9 cellular contexts compared by ENCODE assay signal in the genomic region with DNA sequence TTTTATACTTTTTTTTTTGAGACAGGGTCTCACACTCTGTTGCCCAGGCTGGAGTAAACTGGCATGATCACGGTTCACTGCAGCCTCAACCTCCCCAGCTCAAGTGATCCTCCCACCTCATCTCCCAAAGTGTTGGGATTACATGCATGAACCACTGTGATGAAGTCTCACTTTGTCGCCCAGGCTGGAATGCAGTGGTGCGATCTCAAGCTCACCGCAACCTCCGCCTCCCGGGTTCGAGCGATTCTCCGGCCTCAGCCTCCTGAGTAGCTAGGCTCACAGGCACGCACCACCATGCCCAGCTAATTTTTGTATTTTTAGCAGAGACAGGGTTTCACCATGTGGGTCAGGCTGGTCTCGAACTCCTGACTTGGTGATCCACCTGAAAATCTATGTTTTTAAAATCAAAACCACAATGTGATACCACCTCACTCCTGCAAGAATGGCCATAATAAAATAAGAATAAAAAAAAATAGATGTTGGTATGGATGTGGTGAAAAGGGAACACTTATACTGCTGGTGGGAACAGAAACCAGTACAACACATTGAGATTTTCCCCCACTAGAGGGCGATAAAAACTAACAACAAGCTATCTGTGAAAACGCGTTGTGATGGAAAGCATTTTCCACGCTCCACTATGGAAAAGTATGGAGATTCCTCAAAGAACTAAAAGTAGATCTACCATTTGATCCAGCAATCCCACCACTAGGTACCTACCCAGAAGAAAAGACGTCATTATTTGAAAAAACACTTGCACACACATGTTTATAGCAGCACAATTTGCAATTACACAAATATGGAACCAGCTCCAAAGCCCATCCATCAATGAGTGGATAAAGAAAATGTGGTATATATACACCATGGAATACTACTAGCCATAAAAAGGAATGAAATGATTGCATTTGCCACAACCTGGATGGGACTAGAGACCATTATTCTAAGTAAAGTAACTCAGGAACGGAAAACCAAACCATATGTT. TPM values are rescaled to one million over a fixed set of nuclear protein-coding genes. Genes with fewer than 3 reads are reported as not detected.
DNase-seq lines count a peak whose midpoint lies in the region; ATAC-seq, FAIRE-seq and TF ChIP-seq lines count a peak whose summit lies in the region.
"Had no signal": no experiment of that assay in that cellular context is flagged by ENCODE, and none has a peak within 500 bp of the region (broad histone marks: within the 10 kb centered on the region; RNA-seq: fewer than 3 reads in every experiment).

No MANE protein-coding gene starts in this region.

- no TSS peak for BruUV-seq in IMR-90 (replicated peaks; lab: Mats Ljungman, UMichigan)

- in situ Hi-C loops in IMR-90 (cut with MboI; ENCODE audit: low sequenced_read_pairs) = no loop called here

- ATAC-seq in IMR-90 (ENCODE audit: low read depth) (peak; percentile 55), HG02571 (IDR thresholded peaks at IDR 0.05; ENCODE audit: unreplicated experiment) (no peak), HG02884 (IDR thresholded peaks at IDR 0.05; ENCODE audit: unreplicated experiment) (no peak), HG03108 (IDR thresholded peaks at IDR 0.05; ENCODE audit: unreplicated experiment) (no peak)

- no peak overlapping the region for H2BK5ac ChIP-seq in IMR-90 (ENCODE audit: low read depth, low read length, poor library complexity, severe bottlenecking)

- H3F3A ChIP-seq in SK-N-SH (replicated peaks; ENCODE audit: insufficient read depth) = no peaks in the 10 kb centered on the region

- H3K9me2 ChIP-seq in SK-N-SH = no peaks in the 10 kb centered on the region

- H3K18ac ChIP-seq in IMR-90 (ENCODE audit: low read depth, low read length) = no peak overlapping the region

- POLR2A ChIA-PET in IMR-90 (lab: Charles Lee; ENCODE audit: unreplicated experiment) = no interaction called here
- POLR2A ChIA-PET in SK-N-SH (lab: Yijun Ruan, JAX) = no interaction called here

- no peak for TF ChIP-seq EP300 in SK-N-SH (IDR thresholded peaks at IDR 0.05; ENCODE audit: borderline replicate concordance in 1 of 2, low read depth in 1 of 2, low read length in 1 of 2)

- H3K27me3 ChIP-seq in IMR-90 (ENCODE audit: control insufficient read depth, insufficient read depth, low read length) (no peaks in the 10 kb centered on the region), SK-N-SH (ENCODE audit: insufficient read depth) (no peaks in the 10 kb centered on the region)

- H4K20me1 ChIP-seq in IMR-90 (ENCODE audit: insufficient read depth, low read length) = peaks cover 3% of the 10 kb centered on the region; the same call in 1 of the 2 replicates
- H4K20me1 ChIP-seq in SK-N-SH (ENCODE audit: insufficient read depth) = no peaks in the 10 kb centered on the region

- no peak overlapping the region for H2BK15ac ChIP-seq in IMR-90 (ENCODE audit: low read depth, low read length)

- H3K14ac ChIP-seq in IMR-90 (replicated peaks; ENCODE audit: low read depth, low read length) = no peak overlapping the region

- no peak overlapping the region for H2BK120ac ChIP-seq in IMR-90 (ENCODE audit: low read depth, low read length)

- CTCF ChIA-PET in IMR-90 (lab: Yijun Ruan, JAX) = interaction anchor here (0.6 to 1.3 kb wide), 8 partner anchors 9 to 157 kb away, joined by 3 to 7 read pairs (median 4); a partner anchor contains a TSS
- CTCF ChIA-PET in SK-N-SH (lab: Yijun Ruan, JAX) = interaction anchor here (0.6 to 4.0 kb wide), 40 partner anchors 8 to 1239 kb away, joined by 3 to 44 read pairs (median 4); a partner anchor contains a TSS

- H3K4ac ChIP-seq in IMR-90 (ENCODE audit: low read depth, low read length) = no peak overlapping the region

- TF ChIP-seq CTCF in IMR-90 (conservative IDR thresholded peaks at IDR 0.05; ENCODE audit: low read depth, low read length) (peak; percentile 54), SK-N-SH (IDR thresholded peaks at IDR 0.05) (peak; percentile 83)

- TF ChIP-seq POLR2A in IMR-90 (IDR thresholded peaks at IDR 0.05; ENCODE audit: low read depth, low read length) = no peak

- no peak overlapping the region for H3K9ac ChIP-seq in IMR-90 (ENCODE audit: low read depth, low read length)
- H3K9ac ChIP-seq in SK-N-SH = no peak overlapping the region

- no peak overlapping the region for H3K4me3 ChIP-seq in IMR-90 (ENCODE audit: insufficient read depth, low read depth, low read length)
- no peak overlapping the region for H3K4me3 ChIP-seq in SK-N-SH (ENCODE audit: low read depth in 2 of 2, low read length in 1 of 2)

- H2BK20ac ChIP-seq in IMR-90 (ENCODE audit: low read depth, low read length) = no peak overlapping the region

- peaks cover 0 to 3% of the 10 kb centered on the region in 2 experiments; a peak in 1 of 4 replicates for H3K79me1 ChIP-seq in IMR-90 (ENCODE audit: low read depth in 1 of 2, low read length in 2 of 2)

- FAIRE-seq in frontal cortex (lab: Jason Lieb, UNC) = peak; percentile 82

- H2AK5ac ChIP-seq in IMR-90 (ENCODE audit: low read depth, low read length) = no peak overlapping the region

- H3K56ac ChIP-seq in IMR-90 (ENCODE audit: extremely low read depth, insufficient read depth, low read length) = no peak overlapping the region

- H3K4me2 ChIP-seq in IMR-90 (ENCODE audit: low read depth, low read length) (no peak overlapping the region), SK-N-SH (no peak overlapping the region)

- H2AFZ ChIP-seq in IMR-90 (replicated peaks; ENCODE audit: low read length, poor library complexity) (no peak overlapping the region), SK-N-SH (ENCODE audit: low read depth) (no peak overlapping the region)

- no peak overlapping the region for H3K27ac ChIP-seq in IMR-90 (ENCODE audit: insufficient read depth, low read length)
- H3K27ac ChIP-seq in SK-N-SH (ENCODE audit: low read depth in 2 of 2, low read length in 1 of 2) = no peak overlapping the region

- H3K9me3 ChIP-seq in IMR-90 (ENCODE audit: control insufficient read depth, insufficient read depth, low read length) = no peaks in the 10 kb centered on the region
- no peaks in the 10 kb centered on the region for H3K9me3 ChIP-seq in SK-N-SH

- H3K4me1 ChIP-seq in IMR-90 (ENCODE audit: control insufficient read depth, insufficient read depth, low read length) = no peaks in the 10 kb centered on the region
- H3K4me1 ChIP-seq in SK-N-SH (ENCODE audit: control insufficient read depth in 1 of 2, insufficient read depth in 2 of 2, low read depth in 1 of 2, low read length in 1 of 2) = no peaks in the 10 kb centered on the region; a peak in 1 of 4 replicates

- H3K23ac ChIP-seq in IMR-90 (ENCODE audit: low read depth, low read length) = no peak overlapping the region

- no peaks in the 10 kb centered on the region for H3K9me1 ChIP-seq in IMR-90 (ENCODE audit: insufficient read depth, low read length)

- H4K8ac ChIP-seq in IMR-90 (ENCODE audit: low read depth in 2 of 2, low read length in 2 of 2) = no peak overlapping the region

- DNase-seq in EL (peak; percentile 53), IMR-90 (peak; percentile 64), SK-N-SH (peak; percentile 61), frontal cortex (ENCODE audit: low spot score in 2 of 2) (peak in 1 of 2 donors; percentile 53), retina (peak; percentile 46)

- intact Hi-C loops in IMR-90 (cut with micrococcal nuclease) = no loop called here

- 90% methylated on average over 9 of the region's 17 CpGs; no CpG with 5 or more reads in 1 of the 2 experiments for WGBS in IMR-90 (ENCODE audit: extremely low coverage in 2 of 2, insufficient read length in 1 of 2), 2 experiments
- WGBS in SK-N-SH (ENCODE audit: low lambda C conversion rate) = 63% methylated on average over 17 of the region's 17 CpGs

- TF ChIP-seq RAD21 in IMR-90 (IDR thresholded peaks at IDR 0.05; ENCODE audit: low read length) (peak; percentile 27; the same call in 1 of the 2 replicates), SK-N-SH (IDR thresholded peaks at IDR 0.05; ENCODE audit: low read length) (peak; percentile 62)

- no peak overlapping the region for H2AK9ac ChIP-seq in IMR-90 (replicated peaks; ENCODE audit: low read depth, low read length, poor library complexity)

- no peaks in the 10 kb centered on the region for H3K79me2 ChIP-seq in SK-N-SH (ENCODE audit: insufficient read depth)

- H4K91ac ChIP-seq in IMR-90 (ENCODE audit: insufficient read depth, low read depth, low read length) = no peak overlapping the region

- H4K5ac ChIP-seq in IMR-90 (ENCODE audit: low read depth, low read length) = no peak overlapping the region

- H3K36me3 ChIP-seq in IMR-90 (ENCODE audit: control insufficient read depth, insufficient read depth, low read length) = peaks cover 35% of the 10 kb centered on the region
- H3K36me3 ChIP-seq in SK-N-SH (replicated peaks in 1 of 2; ENCODE audit: control insufficient read depth in 1 of 2, insufficient read depth in 2 of 2, low read length in 1 of 2) = peaks cover 8 to 38% of the 10 kb centered on the region in 2 experiments

- dilution Hi-C loops in IMR-90 (cut with HindIII; ENCODE audit: low sequenced_read_pairs, unreplicated experiment) = no loop called here

TF ChIP-seq in IMR-90, 13 proteins besides CTCF, POLR2A, EP300 and RAD21:
- TF ChIP-seq RFX5 (IDR thresholded peaks at IDR 0.05; ENCODE audit: low read depth, low read length) (no peak), CEBPB (IDR thresholded peaks at IDR 0.05; ENCODE audit: low read depth, low read length) (no peak), RCOR1 (IDR thresholded peaks at IDR 0.05; ENCODE audit: insufficient replicate concordance, low read length) (no peak)

TF ChIP-seq in SK-N-SH, 30 proteins besides CTCF, POLR2A, EP300 and RAD21:
- TF ChIP-seq NFIC (IDR thresholded peaks at IDR 0.05; ENCODE audit: borderline replicate concordance) = no peak
- peak; percentile 28; the same call in 1 of the 2 replicates for TF ChIP-seq SMC3 (IDR thresholded peaks at IDR 0.05; ENCODE audit: low read depth, low read length)
- TF ChIP-seq MXI1 (IDR thresholded peaks at IDR 0.05; ENCODE audit: low read depth, low read length) = no peak
- TF ChIP-seq EZH2phosphoT487 (IDR thresholded peaks at IDR 0.05; ENCODE audit: borderline replicate concordance, low read depth) = no peak
- TF ChIP-seq JUND (IDR thresholded peaks at IDR 0.05) = no peak
- TF ChIP-seq, protein P1, sequence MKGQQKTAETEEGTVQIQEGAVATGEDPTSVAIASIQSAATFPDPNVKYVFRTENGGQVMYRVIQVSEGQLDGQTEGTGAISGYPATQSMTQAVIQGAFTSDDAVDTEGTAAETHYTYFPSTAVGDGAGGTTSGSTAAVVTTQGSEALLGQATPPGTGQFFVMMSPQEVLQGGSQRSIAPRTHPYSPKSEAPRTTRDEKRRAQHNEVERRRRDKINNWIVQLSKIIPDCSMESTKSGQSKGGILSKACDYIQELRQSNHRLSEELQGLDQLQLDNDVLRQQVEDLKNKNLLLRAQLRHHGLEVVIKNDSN (IDR thresholded peaks at IDR 0.05; ENCODE audit: borderline replicate concordance, low read depth) = no peak

RNA-seq across cellular contexts. Expression of a gene that starts 26.8 kb away (rescaled TPM):
- under 0.01 TPM in 1 of 2 replicates, not detected in the other for total RNA-seq in IMR-90 (2012; rRNA removed)
- 0.03 TPM in 1 of 2 replicates, not detected in the other for polyA plus RNA-seq in IMR-90 (2012; rRNA removed)
- not detected in 2 replicates for polyA plus RNA-seq in IMR-90 (2012; cell fraction: cytosol; rRNA removed)
- polyA plus RNA-seq in IMR-90 (2012; cell fraction: nucleus; rRNA removed; ENCODE audit: low replicate concordance) = not detected in 2 replicates
- 0.10 and 0.16 TPM in 2 replicates for polyA plus RNA-seq in SK-N-SH (2012; rRNA removed)
- polyA plus RNA-seq in SK-N-SH (2012; cell fraction: cytosol; rRNA removed) = 0.05 and 0.12 TPM in 2 replicates
- polyA plus RNA-seq in SK-N-SH (2012; cell fraction: nucleus; rRNA removed) = 0.14 and 0.15 TPM in 2 replicates
- total RNA-seq in frontal cortex = 4.5 TPM
- total RNA-seq: T-helper 2 cell treated with Interferon-gamma antibody and Interleukin-4, amounts not matched to agents 100 ng/mL and 5 ng/mL, for 36 hours had no signal
